In the genomic region with DNA sequence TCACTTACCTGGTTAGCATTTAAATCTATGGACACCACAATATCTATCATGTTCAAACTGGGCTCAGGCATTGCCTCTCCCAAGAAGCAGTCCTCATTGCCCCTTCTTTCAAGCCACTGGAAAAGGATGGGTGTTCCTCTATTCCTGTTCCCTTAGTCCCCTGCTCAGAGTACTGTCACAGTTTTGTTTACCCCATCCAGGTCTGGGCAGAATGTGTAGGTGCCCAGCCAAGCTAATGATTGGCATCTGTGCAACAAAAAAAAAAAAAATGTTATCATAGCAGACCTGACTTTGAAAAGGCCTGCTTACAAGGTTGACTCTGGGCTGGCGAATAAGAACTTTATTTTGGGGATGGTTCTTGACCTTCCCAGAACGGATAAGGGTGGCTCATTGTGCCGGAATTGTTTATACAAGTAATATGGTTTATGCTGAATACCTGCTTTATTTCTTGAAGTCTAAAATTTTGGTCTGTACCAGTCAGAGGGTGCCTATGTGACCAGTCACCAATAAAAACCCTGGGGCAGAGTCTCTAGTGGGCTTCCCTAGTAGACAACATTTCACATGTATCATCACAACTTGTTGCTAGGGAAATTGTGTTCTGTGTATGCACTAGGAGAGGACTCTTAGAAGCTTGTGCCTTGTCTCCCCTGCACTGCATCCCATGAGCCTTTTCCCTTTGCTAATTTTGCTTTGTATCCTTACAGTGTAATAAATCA, we compare ENCODE assay signal across 18 cellular contexts. TPM values are rescaled to one million over a fixed set of nuclear protein-coding genes. Genes with fewer than 3 reads are reported as not detected.
"Had no signal": no experiment of that assay in that cellular context is flagged by ENCODE, and none has a peak within 500 bp of the region (broad histone marks: within the 10 kb centered on the region; RNA-seq: fewer than 3 reads in every experiment).

No MANE protein-coding gene starts in this region.

- DNase-seq: activated CD4-positive, alpha-beta memory T cell treated with anti-CD3 and anti-CD28 coated beads for 36 hours; activated CD8-positive, alpha-beta memory T cell treated with anti-CD3 and anti-CD28 coated beads, Interleukin-2, amount 10 ng/mL, durations not matched to agents 7 days and 5 days; activated naive CD4-positive, alpha-beta T cell treated with anti-CD3 and anti-CD28 coated beads, Interleukin-2, amount 10 ng/mL, durations not matched to agents 7 days and 5 days; activated T-cell treated with anti-CD3 and anti-CD28 coated beads, Interleukin-2, amount 50 U/mL, for 1 hour; dermis blood vessel endothelial cell; endodermal cell; gastrocnemius medialis; left colon; mucosa of descending colon; naive thymus-derived CD8-positive, alpha-beta T cell; stimulated activated CD4-positive, alpha-beta T cell treated with anti-CD3 and anti-CD28 coated beads, Interleukin-12 subunit alpha, Interleukin-12 subunit beta, amount 100 ng/mL, for 4 hours; stimulated activated CD4-positive, alpha-beta T cell treated with anti-CD3 and anti-CD28 coated beads, Interleukin-2, amount 100 ng/mL, for 24 hours; T1000; thyroid gland had no signal

- H3K36me3 ChIP-seq: ascending aorta, breast epithelium, gastrocnemius medialis, thyroid gland had no signal

- H3K4me1 ChIP-seq: ascending aorta, breast epithelium, parathyroid adenoma had no signal

- H3K27ac ChIP-seq: ascending aorta, breast epithelium, gastrocnemius medialis, parathyroid adenoma, thyroid gland had no signal

- H3K9ac ChIP-seq: parathyroid adenoma had no signal

- H3K9me3 ChIP-seq: ascending aorta, breast epithelium, gastrocnemius medialis, mucosa of descending colon, thyroid gland had no signal

- FAIRE-seq: islet of Langerhans had no signal

- ATAC-seq: activated CD8-positive, alpha-beta memory T cell treated with anti-CD3 and anti-CD28 coated beads, Interleukin-2, amount 10 ng/mL, durations not matched to agents 7 days and 5 days; gastrocnemius medialis; left colon; mucosa of descending colon; naive thymus-derived CD8-positive, alpha-beta T cell had no signal

- H3K4me3 ChIP-seq: ascending aorta, breast epithelium, gastrocnemius medialis, mucosa of descending colon, thyroid gland had no signal

- H3K27me3 ChIP-seq: ascending aorta, thyroid gland had no signal

- H2AFZ ChIP-seq: parathyroid adenoma had no signal

- H3K79me2 ChIP-seq: parathyroid adenoma had no signal

RNA-seq across cellular contexts. Expression of gene JADE3, which starts 47.9 kb away (rescaled TPM):
- polyA plus RNA-seq: naive thymus-derived CD8-positive, alpha-beta T cell had no signal
